Comparison of ENCODE assay signal across 24 cellular contexts in genomic region chr2:179170897-179171296, GRCh38.
"Had no signal": no experiment of that assay in that cellular context is flagged by ENCODE, and none has a peak within 500 bp of the region (broad histone marks: within the 10 kb centered on the region; RNA-seq: fewer than 3 reads in every experiment).

No MANE protein-coding gene starts in this region.

- H2AFZ ChIP-seq: parathyroid adenoma had no signal

- H3K4me1 ChIP-seq: left ventricle myocardium inferior, parathyroid adenoma, upper lobe of left lung had no signal

- H3K4me1 Mint-ChIP-seq: activated CD4-positive, alpha-beta memory T cell treated with anti-CD3 and anti-CD28 coated beads, Interleukin-2, amount 10 ng/mL, durations not matched to agents 7 days and 5 days; activated CD4-positive, alpha-beta T cell treated with anti-CD3 and anti-CD28 coated beads, Interleukin-2, amount 10 ng/mL, durations not matched to agents 24 days and 14 days; activated naive CD8-positive, alpha-beta T cell treated with anti-CD3 and anti-CD28 coated beads, Interleukin-2, amount 10 ng/mL, durations not matched to agents 7 days and 5 days had no signal

- FAIRE-seq: bronchial epithelial cell, frontal cortex had no signal

- H3K9me3 Mint-ChIP-seq: activated CD4-positive, alpha-beta memory T cell treated with anti-CD3 and anti-CD28 coated beads, Interleukin-2, amount 10 ng/mL, durations not matched to agents 7 days and 5 days; activated CD4-positive, alpha-beta T cell treated with anti-CD3 and anti-CD28 coated beads, Interleukin-2, amount 10 ng/mL, durations not matched to agents 24 days and 14 days; activated naive CD4-positive, alpha-beta T cell treated with anti-CD3 and anti-CD28 coated beads for 36 hours; activated naive CD8-positive, alpha-beta T cell treated with anti-CD3 and anti-CD28 coated beads, Interleukin-2, amount 10 ng/mL, durations not matched to agents 7 days and 5 days; nephron had no signal

- H3K79me2 ChIP-seq: parathyroid adenoma had no signal

- H3K27ac Mint-ChIP-seq: activated CD4-positive, alpha-beta memory T cell treated with anti-CD3 and anti-CD28 coated beads, Interleukin-2, amount 10 ng/mL, durations not matched to agents 7 days and 5 days; activated CD4-positive, alpha-beta T cell treated with anti-CD3 and anti-CD28 coated beads, Interleukin-2, amount 10 ng/mL, durations not matched to agents 24 days and 14 days; activated naive CD4-positive, alpha-beta T cell treated with anti-CD3 and anti-CD28 coated beads for 36 hours; activated naive CD8-positive, alpha-beta T cell treated with anti-CD3 and anti-CD28 coated beads, Interleukin-2, amount 10 ng/mL, durations not matched to agents 7 days and 5 days; activated T-cell treated with anti-CD3 and anti-CD28 coated beads, Interleukin-2, amount 50 U/mL, for 72 hours had no signal

- DNase-seq: activated CD4-positive, alpha-beta memory T cell treated with anti-CD3 and anti-CD28 coated beads, Interleukin-2, amount 10 ng/mL, durations not matched to agents 7 days and 5 days; activated CD4-positive, alpha-beta T cell treated with anti-CD3 and anti-CD28 coated beads, Interleukin-2, amount 10 ng/mL, durations not matched to agents 24 days and 14 days; activated effector memory CD4-positive, alpha-beta T cell treated with Interleukin-2 at 50 U/mL for 16 hours; activated naive CD4-positive, alpha-beta T cell treated with anti-CD3 and anti-CD28 coated beads for 36 hours; activated naive CD8-positive, alpha-beta T cell treated with anti-CD3 and anti-CD28 coated beads, Interleukin-2, amount 10 ng/mL, durations not matched to agents 7 days and 5 days; activated T-cell treated with anti-CD3 and anti-CD28 coated beads, Interleukin-2, amount 50 U/mL, for 72 hours; amniotic stem cell; cerebellar nuclear complex; hypothalamus; left ventricle myocardium inferior; mammary epithelial cell; nucleus accumbens; right cardiac atrium; stimulated activated CD4-positive, alpha-beta T cell treated with anti-CD3 and anti-CD28 coated beads, Interleukin-4, amount 100 ng/mL, for 24 hours; stimulated activated naive CD8-positive, alpha-beta T cell treated with anti-CD3 and anti-CD28 coated beads, Interleukin-15, Interleukin-2, amounts not matched to agents 100 U/mL and 50 U/mL, for 24 hours; T1000; upper lobe of left lung had no signal

- ATAC-seq: activated CD4-positive, CD25-positive, alpha-beta regulatory T cell treated with anti-CD3 and anti-CD28 coated beads, Interleukin-2, amount 50 U/mL, for 24 hours; activated T-cell treated with anti-CD3 and anti-CD28 coated beads, Interleukin-2, amount 50 U/mL, for 72 hours; right cardiac atrium; stimulated activated naive CD8-positive, alpha-beta T cell treated with anti-CD3 and anti-CD28 coated beads, Interleukin-15, Interleukin-2, amounts not matched to agents 100 U/mL and 50 U/mL, for 24 hours had no signal

- H3K27me3 Mint-ChIP-seq: activated CD4-positive, alpha-beta memory T cell treated with anti-CD3 and anti-CD28 coated beads, Interleukin-2, amount 10 ng/mL, durations not matched to agents 7 days and 5 days; activated CD4-positive, alpha-beta T cell treated with anti-CD3 and anti-CD28 coated beads, Interleukin-2, amount 10 ng/mL, durations not matched to agents 24 days and 14 days; activated naive CD8-positive, alpha-beta T cell treated with anti-CD3 and anti-CD28 coated beads, Interleukin-2, amount 10 ng/mL, durations not matched to agents 7 days and 5 days had no signal

- H3K4me3 Mint-ChIP-seq: activated CD4-positive, alpha-beta memory T cell treated with anti-CD3 and anti-CD28 coated beads, Interleukin-2, amount 10 ng/mL, durations not matched to agents 7 days and 5 days; activated CD4-positive, alpha-beta T cell treated with anti-CD3 and anti-CD28 coated beads, Interleukin-2, amount 10 ng/mL, durations not matched to agents 24 days and 14 days; activated naive CD4-positive, alpha-beta T cell treated with anti-CD3 and anti-CD28 coated beads for 36 hours; activated naive CD8-positive, alpha-beta T cell treated with anti-CD3 and anti-CD28 coated beads, Interleukin-2, amount 10 ng/mL, durations not matched to agents 7 days and 5 days; activated T-cell treated with anti-CD3 and anti-CD28 coated beads, Interleukin-2, amount 50 U/mL, for 72 hours; nephron had no signal

- H3K9me3 ChIP-seq: esophagus muscularis mucosa, left ventricle myocardium inferior, upper lobe of left lung had no signal

- H3K4me3 ChIP-seq: coronary artery, esophagus muscularis mucosa, left ventricle myocardium inferior, upper lobe of left lung had no signal

- H3K27ac ChIP-seq: coronary artery, esophagus muscularis mucosa, left ventricle myocardium inferior, parathyroid adenoma, upper lobe of left lung had no signal

- H3K27me3 ChIP-seq: esophagus muscularis mucosa, upper lobe of left lung had no signal

- H3K9ac ChIP-seq: parathyroid adenoma had no signal
